ENCODE assay signal across 12 cellular contexts in genomic region chr9:127852829-127853228, GRCh38. TPM values are rescaled to one million over a fixed set of nuclear protein-coding genes. Genes with fewer than 3 reads are reported as not detected.
A peak's percentile ranks its signal among the peaks of the same experiment; 100 is the strongest.
DNase-seq lines count a peak whose midpoint lies in the region; ATAC-seq, FAIRE-seq and TF ChIP-seq lines count a peak whose summit lies in the region.
"Had no signal": no experiment of that assay in that cellular context is flagged by ENCODE, and none has a peak within 500 bp of the region (broad histone marks: within the 10 kb centered on the region; RNA-seq: fewer than 3 reads in every experiment).

No MANE protein-coding gene starts in this region.

- H3K9ac ChIP-seq in adipocyte (ENCODE audit: low read length) (peak overlapping the region; percentile 99), kidney (ENCODE audit: low read length in 2 of 2) (peak overlapping the region; percentile 35 to 87), endodermal cell (ENCODE audit: extremely low read depth, low read length, poor library complexity, severe bottlenecking) (no peak overlapping the region)

- WGBS in endodermal cell (ENCODE audit: insufficient coverage in 1 of 2, insufficient read length in 1 of 2), 2 experiments: 88 to 90% methylated on average over 4 to 9 of the region's 9 CpGs

- peaks cover 18% of the 10 kb centered on the region for H3K36me3 Mint-ChIP-seq in T-helper 1 cell treated with Interleukin-12 subunit alpha and Interleukin-12 subunit beta and Interleukin-4 antibody, amounts not matched to agents 30 μg/mL and 1 μg/mL, for 36 hours (ENCODE audit: low read depth)
- no peaks in the 10 kb centered on the region for H3K36me3 Mint-ChIP-seq in endodermal cell (ENCODE audit: low read depth)
- no peaks in the 10 kb centered on the region for H3K36me3 Mint-ChIP-seq in Calu3 (ENCODE audit: insufficient read depth, unreplicated experiment)

- H3K27ac Mint-ChIP-seq in T-helper 1 cell treated with Interleukin-12 subunit alpha and Interleukin-12 subunit beta and Interleukin-4 antibody, amounts not matched to agents 30 μg/mL and 1 μg/mL, for 36 hours: no peak overlapping the region
- H3K27ac Mint-ChIP-seq in stimulated activated naive CD8-positive, alpha-beta T cell treated with anti-CD3 and anti-CD28 coated beads, Interleukin-15, amount 100 ng/mL, for 72 hours: peak overlapping the region; percentile 27 to 65
- H3K27ac Mint-ChIP-seq in endodermal cell (no peak overlapping the region), Calu3 (ENCODE audit: unreplicated experiment) (no peak overlapping the region)

- FAIRE-seq in kidney (lab: Jason Lieb, UNC): no peak
- FAIRE-seq: A204.1 had no signal

- H3K4me1 Mint-ChIP-seq in T-helper 1 cell treated with Interleukin-12 subunit alpha and Interleukin-12 subunit beta and Interleukin-4 antibody, amounts not matched to agents 30 μg/mL and 1 μg/mL, for 36 hours (ENCODE audit: low read depth): peaks cover 20% of the 10 kb centered on the region
- peaks cover 48% of the 10 kb centered on the region for H3K4me1 Mint-ChIP-seq in stimulated activated naive CD8-positive, alpha-beta T cell treated with anti-CD3 and anti-CD28 coated beads, Interleukin-15, amount 100 ng/mL, for 72 hours
- H3K4me1 Mint-ChIP-seq in endodermal cell: peaks cover 11% of the 10 kb centered on the region
- no peaks in the 10 kb centered on the region for H3K4me1 Mint-ChIP-seq in Calu3 (ENCODE audit: low read depth, unreplicated experiment)

- H3K9me3 ChIP-seq in adipocyte (ENCODE audit: control insufficient read depth, low read length) (peaks cover 12% of the 10 kb centered on the region), kidney (ENCODE audit: control insufficient read depth in 1 of 2, low read length in 2 of 2) (peaks cover 0 to 6% of the 10 kb centered on the region in 2 donors), endodermal cell (ENCODE audit: control insufficient read depth, low read length) (peaks cover 11% of the 10 kb centered on the region)

- H3K27ac ChIP-seq in kidney (ENCODE audit: low read depth in 2 of 2, low read length in 2 of 2) (peak overlapping the region; percentile 91 to 93), endodermal cell (ENCODE audit: low read depth, low read length) (no peak overlapping the region)

- ATAC-seq in stimulated activated naive CD8-positive, alpha-beta T cell treated with anti-CD3 and anti-CD28 coated beads, Interleukin-15, amount 100 ng/mL, for 72 hours: no peak
- ATAC-seq: left lobe of liver had no signal

- H3K9me3 Mint-ChIP-seq in T-helper 1 cell treated with Interleukin-12 subunit alpha and Interleukin-12 subunit beta and Interleukin-4 antibody, amounts not matched to agents 30 μg/mL and 1 μg/mL, for 36 hours: peaks cover 17% of the 10 kb centered on the region
- peaks cover 11 to 25% of the 10 kb centered on the region in 2 donors for H3K9me3 Mint-ChIP-seq in stimulated activated naive CD8-positive, alpha-beta T cell treated with anti-CD3 and anti-CD28 coated beads, Interleukin-15, amount 100 ng/mL, for 72 hours
- peaks cover 16% of the 10 kb centered on the region for H3K9me3 Mint-ChIP-seq in endodermal cell
- peaks cover 8% of the 10 kb centered on the region for H3K9me3 Mint-ChIP-seq in Calu3 (ENCODE audit: low read depth, unreplicated experiment)

- no peak for DNase-seq in T-helper 1 cell
- DNase-seq in adipocyte (ENCODE audit: low read depth): no peak
- DNase-seq in kidney: no peak
- no peak for DNase-seq in stimulated activated naive CD8-positive, alpha-beta T cell treated with anti-CD3 and anti-CD28 coated beads, Interleukin-15, amount 100 ng/mL, for 72 hours
- no peak for DNase-seq in endodermal cell
- DNase-seq in ACHN: no peak
- no peak for DNase-seq in Calu3
- DNase-seq: activated CD4-positive, alpha-beta T cell treated with anti-CD3 and anti-CD28 coated beads, Interleukin-2, amount 50 U/mL, for 4 hours; NCI-H1105 had no signal

- H3K36me3 ChIP-seq in adipocyte (ENCODE audit: control insufficient read depth, insufficient read depth, low read length, severe bottlenecking) (peaks cover 43% of the 10 kb centered on the region), kidney (ENCODE audit: control insufficient read depth in 1 of 2, insufficient read depth in 2 of 2, low read length in 2 of 2) (peaks cover 0 to 16% of the 10 kb centered on the region in 2 donors), endodermal cell (ENCODE audit: control insufficient read depth, insufficient read depth, low read length) (no peaks in the 10 kb centered on the region)

- in situ Hi-C loops in ACHN (cut with HindIII; ENCODE audit: low pct_ligation_motif_present, low pct_unique_long_range_greater_than_20kb, low sequenced_read_pairs): no loop called here

- H3K4me1 ChIP-seq in adipocyte (ENCODE audit: control insufficient read depth, insufficient read depth, low read length) (peaks cover 52% of the 10 kb centered on the region), kidney (ENCODE audit: control insufficient read depth in 1 of 2, insufficient read depth in 1 of 2, low read depth in 1 of 2, low read length in 2 of 2) (peaks cover 0 to 29% of the 10 kb centered on the region in 2 donors), endodermal cell (ENCODE audit: control insufficient read depth, insufficient read depth, low read length) (no peaks in the 10 kb centered on the region)

- intact Hi-C loops in kidney (cut with DNase I) (no loop called here), Calu3 (cut with micrococcal nuclease; ENCODE audit: unreplicated experiment) (no loop called here)

- BruUV-seq in Calu3 (replicated peaks; lab: Mats Ljungman, UMichigan): no TSS peak

- H3K27me3 ChIP-seq in adipocyte (replicated peaks; ENCODE audit: control insufficient read depth, insufficient read depth, low read length): no peaks in the 10 kb centered on the region
- H3K27me3 ChIP-seq in endodermal cell (ENCODE audit: control insufficient read depth, insufficient read depth, low read length, poor library complexity, severe bottlenecking): no peaks in the 10 kb centered on the region

- TF ChIP-seq CTCF in kidney (IDR thresholded peaks at IDR 0.05; ENCODE audit: borderline replicate concordance, extremely low read depth, insufficient read depth): no peak
- TF ChIP-seq CTCF in endodermal cell (conservative IDR thresholded peaks at IDR 0.05): no peak
- TF ChIP-seq CTCF in Calu3 (IDR thresholded peaks at IDR 0.05; ENCODE audit: unreplicated experiment): no peak

- no peaks in the 10 kb centered on the region for H3K27me3 Mint-ChIP-seq in T-helper 1 cell treated with Interleukin-12 subunit alpha and Interleukin-12 subunit beta and Interleukin-4 antibody, amounts not matched to agents 30 μg/mL and 1 μg/mL, for 36 hours (ENCODE audit: low read depth)
- H3K27me3 Mint-ChIP-seq in stimulated activated naive CD8-positive, alpha-beta T cell treated with anti-CD3 and anti-CD28 coated beads, Interleukin-15, amount 100 ng/mL, for 72 hours: no peaks in the 10 kb centered on the region
- no peaks in the 10 kb centered on the region for H3K27me3 Mint-ChIP-seq in endodermal cell (ENCODE audit: insufficient read depth)
- peaks cover 11% of the 10 kb centered on the region for H3K27me3 Mint-ChIP-seq in Calu3 (ENCODE audit: unreplicated experiment)

- peak overlapping the region; percentile 96 for H3K4me3 ChIP-seq in adipocyte (ENCODE audit: low read length)
- peak overlapping the region; percentile 63 to 81 for H3K4me3 ChIP-seq in kidney (ENCODE audit: low read length in 2 of 2)
- no peak overlapping the region for H3K4me3 ChIP-seq in endodermal cell (ENCODE audit: low read length)

- CTCF ChIA-PET in Calu3 (lab: Charles Lee): no interaction called here

- H3K4me3 Mint-ChIP-seq in T-helper 1 cell treated with Interleukin-12 subunit alpha and Interleukin-12 subunit beta and Interleukin-4 antibody, amounts not matched to agents 30 μg/mL and 1 μg/mL, for 36 hours: peak overlapping the region; percentile 42
- peak overlapping the region; percentile 88 to 91 for H3K4me3 Mint-ChIP-seq in stimulated activated naive CD8-positive, alpha-beta T cell treated with anti-CD3 and anti-CD28 coated beads, Interleukin-15, amount 100 ng/mL, for 72 hours
- H3K4me3 Mint-ChIP-seq in endodermal cell (no peak overlapping the region), Calu3 (ENCODE audit: low read depth, unreplicated experiment) (no peak overlapping the region)

RNA-seq across cellular contexts. Expression of gene ENG, which starts 1.6 kb away (rescaled TPM):
- total RNA-seq in kidney (135 TPM), endodermal cell (1 to 10 TPM; 2.2 to 2.4 TPM), Calu3 (2022) (0.32 TPM in 1 of 2 replicates, not detected in the other)
- polyA plus RNA-seq in kidney (ENCODE audit: insufficient read depth, low read depth, low replicate concordance): 158 TPM
- 1.2 TPM for polyA plus RNA-seq in endodermal cell (2013, experiment 1 of 2)
- 0.95 TPM for polyA plus RNA-seq in endodermal cell (2013, experiment 2 of 2)

RNA-seq across cellular contexts. Expression of gene AK1, which starts 24.6 kb away (rescaled TPM):
- total RNA-seq in kidney (77.9 TPM), endodermal cell (10 to 100 TPM; 19.0 to 22.8 TPM), Calu3 (2022) (12.2 and 15.6 TPM in 2 replicates)
- polyA plus RNA-seq in kidney (ENCODE audit: insufficient read depth, low read depth, low replicate concordance): 185 TPM
- 58.2 TPM for polyA plus RNA-seq in endodermal cell (2013, experiment 1 of 2)
- 50.8 TPM for polyA plus RNA-seq in endodermal cell (2013, experiment 2 of 2)

RNA-seq across cellular contexts. Expression of gene ST6GALNAC6, which starts 46.6 kb away (rescaled TPM):
- total RNA-seq in kidney (74.6 TPM), endodermal cell (10 to 100 TPM; 42.3 to 44.2 TPM), Calu3 (2022) (9.1 and 12.1 TPM in 2 replicates)
- polyA plus RNA-seq in kidney (ENCODE audit: insufficient read depth, low read depth, low replicate concordance): 75.0 TPM
- polyA plus RNA-seq in endodermal cell (2013, experiment 1 of 2): 25.4 TPM
- 26.0 TPM for polyA plus RNA-seq in endodermal cell (2013, experiment 2 of 2)

RNA-seq across cellular contexts. Expression of gene FPGS, which starts 50.1 kb away (rescaled TPM):
- 77.2 TPM for total RNA-seq in kidney
- 44.0 TPM for polyA plus RNA-seq in kidney (ENCODE audit: insufficient read depth, low read depth, low replicate concordance)
- total RNA-seq in endodermal cell: 10 to 100 TPM; 75.2 to 76.4 TPM
- 46.4 TPM for polyA plus RNA-seq in endodermal cell (2013, experiment 1 of 2)
- 42.8 TPM for polyA plus RNA-seq in endodermal cell (2013, experiment 2 of 2)
- 75.2 and 79.9 TPM in 2 replicates for total RNA-seq in Calu3 (2022)

Comparison
In these comparisons a context has a peak if more than half of its experiments do, and no peak if none do; other contexts are left out.
1. H3K27ac Mint-ChIP-seq: peak in stimulated activated naive CD8-positive, alpha-beta T cell treated with anti-CD3 and anti-CD28 coated beads, Interleukin-15, amount 100 ng/mL, for 72 hours (2 of 2); none in T-helper 1 cell treated with Interleukin-12 subunit alpha and Interleukin-12 subunit beta and Interleukin-4 antibody, amounts not matched to agents 30 μg/mL and 1 μg/mL, for 36 hours (single experiment), endodermal cell (single experiment) and Calu3 (single experiment).
2. H3K4me3 Mint-ChIP-seq: peak in T-helper 1 cell treated with Interleukin-12 subunit alpha and Interleukin-12 subunit beta and Interleukin-4 antibody, amounts not matched to agents 30 μg/mL and 1 μg/mL, for 36 hours (single experiment) and stimulated activated naive CD8-positive, alpha-beta T cell treated with anti-CD3 and anti-CD28 coated beads, Interleukin-15, amount 100 ng/mL, for 72 hours (2 of 2); none in endodermal cell (single experiment) and Calu3 (single experiment).
3. RNA of gene ENG, which starts 1.6 kb away (total RNA-seq): 135 TPM in kidney (single experiment); 2.2 to 2.4 TPM in endodermal cell and 0.32 TPM in Calu3; every median in the first group is over 10 times any median in the second.